Comparison of ENCODE assay signal across 31 cellular contexts in the genomic region with DNA sequence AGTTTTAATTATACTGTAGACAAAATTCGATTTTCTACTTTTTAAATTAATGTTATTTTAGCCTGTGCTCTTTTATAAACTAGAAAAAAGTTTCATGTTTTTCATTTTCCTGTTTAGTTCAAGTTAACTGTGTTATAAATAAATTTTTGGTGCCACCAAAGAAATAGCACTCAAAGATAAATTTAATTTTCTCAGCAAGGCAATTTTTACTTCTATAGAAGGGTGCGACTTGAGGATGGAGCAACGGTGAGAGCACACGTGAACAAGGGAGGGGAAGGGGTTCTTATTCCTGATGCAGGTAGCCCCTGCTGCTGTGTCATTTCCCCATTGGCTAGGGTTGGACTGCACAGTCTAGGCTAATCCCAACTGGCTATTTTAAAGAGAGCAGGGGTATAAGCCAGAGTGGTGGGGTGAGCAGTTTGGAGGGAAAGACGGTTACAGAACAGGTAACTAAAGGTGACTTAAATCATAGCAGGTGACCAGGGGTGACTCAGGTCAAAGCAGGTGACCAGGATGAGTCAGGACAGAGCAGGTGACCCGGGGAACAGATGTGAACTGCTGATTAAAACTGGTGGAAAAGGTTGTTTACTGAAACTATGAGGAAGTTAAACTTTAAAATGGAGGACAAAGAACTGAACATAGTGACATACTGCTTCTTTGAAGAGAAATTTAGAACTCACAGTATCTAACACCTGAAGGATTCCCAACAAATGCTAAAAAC.
"Had no signal": no experiment of that assay in that cellular context is flagged by ENCODE, and none has a peak within 500 bp of the region (broad histone marks: within the 10 kb centered on the region; RNA-seq: fewer than 3 reads in every experiment).

No MANE protein-coding gene starts in this region.

- DNase-seq: activated CD4-positive, alpha-beta memory T cell treated with anti-CD3 and anti-CD28 coated beads for 36 hours; activated CD4-positive, alpha-beta T cell treated with anti-CD3 and anti-CD28 coated beads, Interleukin-2, amount 10 ng/mL, durations not matched to agents 24 days and 14 days; activated CD4-positive, CD25-positive, alpha-beta regulatory T cell treated with anti-CD3 and anti-CD28 coated beads, Interleukin-2, amount 50 U/mL, for 72 hours; activated CD8-positive, alpha-beta memory T cell treated with anti-CD3 and anti-CD28 coated beads, Interleukin-2, amount 50 U/mL, for 4 hours; activated gamma-delta T cell; activated naive CD4-positive, alpha-beta T cell treated with anti-CD3 and anti-CD28 coated beads, Interleukin-2, amount 10 ng/mL, durations not matched to agents 7 days and 5 days; activated naive CD8-positive, alpha-beta T cell treated with anti-CD3 and anti-CD28 coated beads, Interleukin-2, amount 10 ng/mL, durations not matched to agents 7 days and 5 days; activated T-cell treated with anti-CD3 and anti-CD28 coated beads, Interleukin-2, amount 50 U/mL, for 1 hour; amniotic stem cell; caudate nucleus; cortex of kidney; effector memory CD8-positive, alpha-beta T cell; head of caudate nucleus; hypothalamus; immature natural killer cell; left lung; naive B cell; ovary; stimulated activated CD4-positive, alpha-beta T cell treated with anti-CD3 and anti-CD28 coated beads, Interleukin-1b, Interleukin-23, amount 100 ng/mL, for 48 hours; stimulated activated CD4-positive, alpha-beta T cell treated with anti-CD3 and anti-CD28 coated beads, Interleukin-4, amount 100 ng/mL, for 4 hours; stimulated activated CD8-positive, alpha-beta memory T cell treated with anti-CD3 and anti-CD28 coated beads, Interleukin-4, amount 100 ng/mL, for 48 hours; stimulated activated naive CD8-positive, alpha-beta T cell treated with anti-CD3 and anti-CD28 coated beads, Interleukin-15, amount 100 ng/mL, for 72 hours; substantia nigra; T-helper 17 cell; T1000; thyroid gland had no signal

- H3K4me1 ChIP-seq: left lung, thyroid gland had no signal

- H3K27me3 ChIP-seq: left lung, ovary, thyroid gland had no signal

- H3K4me3 ChIP-seq: left lung, lung, ovary, skin epidermis, thyroid gland had no signal

- H3K9me3 ChIP-seq: ovary, thyroid gland had no signal

- H3K27ac ChIP-seq: left lung, ovary, skin epidermis, thyroid gland had no signal

- FAIRE-seq: endothelial cell of umbilical vein had no signal

- H3K36me3 ChIP-seq: left lung, ovary, thyroid gland had no signal

- ATAC-seq: effector memory CD8-positive, alpha-beta T cell; left lung; sciatic nerve; stimulated activated memory B cell treated with anti-CD40 and anti-IgM and Interleukin-4, amounts not matched to agents 10 μg/mL and 1 μg/mL and 100 μg/mL, for 72 hours; stimulated activated naive CD8-positive, alpha-beta T cell treated with anti-CD3 and anti-CD28 coated beads, Interleukin-15, amount 100 ng/mL, for 72 hours; T-helper 17 cell had no signal
